ENCODE assay signal across 28 cellular contexts in the genomic region with DNA sequence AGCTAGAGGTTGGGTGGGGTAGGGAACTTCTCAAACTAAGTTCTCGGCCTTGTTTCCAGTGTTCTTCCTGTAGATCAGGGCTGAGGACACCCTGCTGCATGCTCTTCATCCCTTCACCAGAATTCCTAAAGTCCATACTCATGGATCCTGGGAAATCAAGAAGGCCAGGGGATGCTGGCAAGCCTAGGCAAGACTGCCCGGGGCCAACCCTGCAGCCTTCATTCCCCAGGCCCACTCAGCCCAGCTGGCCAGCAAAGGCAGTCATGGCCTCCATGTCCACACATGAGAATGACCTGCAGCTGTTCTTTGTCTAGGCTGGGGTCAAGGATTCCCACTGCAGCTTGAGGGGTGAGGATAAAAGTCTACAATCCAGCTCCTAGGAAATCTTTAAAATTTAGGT.
"Had no signal": no experiment of that assay in that cellular context is flagged by ENCODE, and none has a peak within 500 bp of the region (broad histone marks: within the 10 kb centered on the region; RNA-seq: fewer than 3 reads in every experiment).

No MANE protein-coding gene starts in this region.

- H3K36me3 Mint-ChIP-seq: naive thymus-derived CD8-positive, alpha-beta T cell; neural progenitor cell; stimulated activated effector memory CD8-positive, alpha-beta T cell treated with anti-CD3 and anti-CD28 coated beads, Interleukin-12 subunit alpha, Interleukin-12 subunit beta, amount 100 ng/mL, for 72 hours; stimulated activated naive B cell treated with anti-CD40 and anti-IgM and Interleukin-4, amounts not matched to agents 10 μg/mL and 1 μg/mL and 100 μg/mL, for 72 hours; type B pancreatic cell had no signal

- FAIRE-seq: small intestine had no signal

- H3K27me3 Mint-ChIP-seq: naive thymus-derived CD8-positive, alpha-beta T cell; stimulated activated naive CD8-positive, alpha-beta T cell treated with anti-CD3 and anti-CD28 coated beads, Interleukin-15, Interleukin-2, amounts not matched to agents 100 ng/mL and 50 ng/mL, for 24 hours had no signal

- H3K4me3 ChIP-seq: neural progenitor cell, ovary, psoas muscle, right lobe of liver, sigmoid colon, stomach, thoracic aorta, thyroid gland, tibial nerve, upper lobe of right lung, uterus had no signal

- DNase-seq: occipital lobe; ovary; posterior cingulate gyrus; psoas muscle; right cardiac atrium; right lobe of liver; sigmoid colon; small intestine; stimulated activated CD4-positive, alpha-beta T cell treated with anti-CD3 and anti-CD28 coated beads, Interleukin-15, amount 100 ng/mL, for 24 hours; stimulated activated CD4-positive, alpha-beta T cell treated with anti-CD3 and anti-CD28 coated beads, Interleukin-2, amount 100 ng/mL, for 24 hours; stimulated activated CD4-positive, alpha-beta T cell treated with anti-CD3 and anti-CD28 coated beads, Interleukin-2, amount 100 ng/mL, for 48 hours; stimulated activated CD4-positive, alpha-beta T cell treated with anti-CD3 and anti-CD28 coated beads, Interleukin-4, amount 100 ng/mL, for 24 hours; stimulated activated naive B cell treated with anti-CD40 and anti-IgM and Interleukin-4, amounts not matched to agents 10 μg/mL and 1 μg/mL and 100 μg/mL, for 72 hours; stimulated activated naive CD4-positive, alpha-beta T cell treated with Interleukin-2 at 50 U/mL for 16 hours; stomach; thyroid gland; upper lobe of right lung; uterus had no signal

- H3K4me3 Mint-ChIP-seq: nephron; neural progenitor cell; stimulated activated effector memory CD8-positive, alpha-beta T cell treated with anti-CD3 and anti-CD28 coated beads, Interleukin-12 subunit alpha, Interleukin-12 subunit beta, amount 100 ng/mL, for 72 hours; stimulated activated naive B cell treated with anti-CD40 and anti-IgM and Interleukin-4, amounts not matched to agents 10 μg/mL and 1 μg/mL and 100 μg/mL, for 72 hours; stimulated activated naive CD8-positive, alpha-beta T cell treated with anti-CD3 and anti-CD28 coated beads, Interleukin-15, Interleukin-2, amounts not matched to agents 100 ng/mL and 50 ng/mL, for 24 hours; type B pancreatic cell had no signal

- ATAC-seq: naive thymus-derived CD8-positive, alpha-beta T cell; psoas muscle; right cardiac atrium; stimulated activated effector memory CD8-positive, alpha-beta T cell treated with anti-CD3 and anti-CD28 coated beads, Interleukin-12 subunit alpha, Interleukin-12 subunit beta, amount 100 ng/mL, for 72 hours; stimulated activated naive B cell treated with anti-CD40 and anti-IgM and Interleukin-4, amounts not matched to agents 10 μg/mL and 1 μg/mL and 100 μg/mL, for 72 hours; upper lobe of right lung had no signal

- H3K79me2 ChIP-seq: parathyroid adenoma had no signal

- H3K4me1 ChIP-seq: neural progenitor cell, parathyroid adenoma, psoas muscle, right lobe of liver, thyroid gland, tibial nerve, uterus had no signal

- H3K36me3 ChIP-seq: neural progenitor cell, ovary, right lobe of liver, sigmoid colon, stomach, thoracic aorta, thyroid gland, tibial nerve, upper lobe of right lung, uterus had no signal

- H3K4me2 ChIP-seq: neural progenitor cell had no signal

- H2AFZ ChIP-seq: neural progenitor cell, parathyroid adenoma had no signal

- H3K27ac Mint-ChIP-seq: nephron; neural progenitor cell; progenitor cell of endocrine pancreas; stimulated activated effector memory CD8-positive, alpha-beta T cell treated with anti-CD3 and anti-CD28 coated beads, Interleukin-12 subunit alpha, Interleukin-12 subunit beta, amount 100 ng/mL, for 72 hours; stimulated activated naive B cell treated with anti-CD40 and anti-IgM and Interleukin-4, amounts not matched to agents 10 μg/mL and 1 μg/mL and 100 μg/mL, for 72 hours; stimulated activated naive CD8-positive, alpha-beta T cell treated with anti-CD3 and anti-CD28 coated beads, Interleukin-15, Interleukin-2, amounts not matched to agents 100 ng/mL and 50 ng/mL, for 24 hours; type B pancreatic cell had no signal

- H3K9me3 Mint-ChIP-seq: naive thymus-derived CD8-positive, alpha-beta T cell; nephron; neural progenitor cell; stimulated activated effector memory CD8-positive, alpha-beta T cell treated with anti-CD3 and anti-CD28 coated beads, Interleukin-12 subunit alpha, Interleukin-12 subunit beta, amount 100 ng/mL, for 72 hours; stimulated activated naive CD8-positive, alpha-beta T cell treated with anti-CD3 and anti-CD28 coated beads, Interleukin-15, Interleukin-2, amounts not matched to agents 100 ng/mL and 50 ng/mL, for 24 hours; type B pancreatic cell had no signal

- H3K9me3 ChIP-seq: ovary, psoas muscle, right lobe of liver, sigmoid colon, stomach, thoracic aorta, thyroid gland, upper lobe of right lung, uterus had no signal

- H3K27me3 ChIP-seq: neural progenitor cell, ovary, right lobe of liver, sigmoid colon, stomach, thyroid gland, tibial nerve, upper lobe of right lung, uterus had no signal

- H3K9ac ChIP-seq: neural progenitor cell, parathyroid adenoma had no signal

- H3K27ac ChIP-seq: neural progenitor cell, ovary, parathyroid adenoma, psoas muscle, right lobe of liver, sigmoid colon, stomach, thoracic aorta, thyroid gland, tibial nerve, upper lobe of right lung, uterus had no signal
